ENCODE assay signal across 9 cellular contexts in the genomic region with DNA sequence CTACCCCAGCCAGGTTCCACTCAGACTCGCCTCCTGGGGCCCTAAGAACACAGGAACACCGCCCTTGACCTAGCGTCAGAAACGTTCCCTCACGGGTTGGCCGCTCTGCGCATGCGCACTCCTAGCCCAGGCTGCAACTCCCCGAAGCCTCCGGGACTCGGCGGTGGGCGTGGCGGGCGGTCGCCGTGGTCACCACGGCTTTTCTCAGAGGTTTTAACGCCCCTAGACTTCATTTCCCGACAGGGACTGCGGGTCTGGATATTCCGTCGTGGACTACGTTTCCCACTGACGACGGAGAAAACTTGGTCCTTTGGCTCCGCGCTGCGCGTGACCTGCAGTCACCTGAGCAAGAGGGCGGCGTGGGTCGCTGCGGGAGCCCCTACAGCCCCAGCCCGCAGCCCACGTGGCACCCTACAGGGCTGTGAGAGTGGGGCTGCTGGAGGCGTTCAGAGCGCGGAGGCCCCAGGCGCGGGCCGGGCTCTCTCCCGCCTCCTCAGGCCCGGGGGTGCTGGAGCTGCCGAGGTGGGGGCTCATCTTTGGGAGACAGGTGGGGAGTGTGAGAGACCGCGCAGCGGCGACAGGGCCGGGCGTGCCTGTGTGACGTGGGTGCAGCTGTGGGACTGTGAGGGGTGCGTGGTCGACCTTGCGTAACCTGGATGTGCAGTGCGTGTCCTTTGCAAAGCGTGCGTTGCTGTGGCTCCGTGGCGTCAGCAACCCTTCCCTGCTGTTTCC. TPM values are rescaled to one million over a fixed set of nuclear protein-coding genes. Genes with fewer than 3 reads are reported as not detected.
DNase-seq lines count a peak whose midpoint lies in the region; ATAC-seq and TF ChIP-seq lines count a peak whose summit lies in the region.
"Had no signal": no experiment of that assay in that cellular context is flagged by ENCODE, and none has a peak within 500 bp of the region (broad histone marks: within the 10 kb centered on the region; RNA-seq: fewer than 3 reads in every experiment).

No MANE protein-coding gene starts in this region.

- H3K4me3 ChIP-seq in body of pancreas, result peak overlapping the region; percentile 52 to 62

- intact Hi-C loops in body of pancreas (cut with DNase I), result no loop called here

- no peaks in the 10 kb centered on the region for H3K27me3 ChIP-seq in body of pancreas

- no peak for TF ChIP-seq CTCF in body of pancreas (IDR thresholded peaks at IDR 0.05)

- peaks cover 6% of the 10 kb centered on the region for H3K4me1 ChIP-seq in body of pancreas

- 2% methylated on average over 59 of the region's 60 CpGs; no CpG with 5 or more reads in 1 of the 2 donors for WGBS in body of pancreas, 2 donors

- H3K36me3 ChIP-seq in body of pancreas (replicated peaks in 1 of 2; ENCODE audit: insufficient read depth in 1 of 2, low read depth in 2 of 2), result peaks cover 0 to 2% of the 10 kb centered on the region in 2 donors

- ATAC-seq in body of pancreas, result peak; percentile 77
- ATAC-seq in HG02938 (IDR thresholded peaks at IDR 0.05; ENCODE audit: unreplicated experiment), result no peak
- ATAC-seq in GM21717 (IDR thresholded peaks at IDR 0.05; ENCODE audit: unreplicated experiment), result no peak
- ATAC-seq: HCT116 had no signal

- DNase-seq in COLO668 (lab: John Stamatoyannopoulos, UW; ENCODE audit: unreplicated experiment), result peak; percentile 75
- peak; percentile 65 for DNase-seq in NCI-H510A treated with DMSO at 0.1 percent for 48 hours (lab: John Stamatoyannopoulos, UW)
- DNase-seq in body of pancreas, result peak; percentile 70 to 82 (median 78)
- DNase-seq in iPS DF 4.7 (ENCODE audit: extremely low read depth, low spot score), result peak; percentile 75
- DNase-seq in retina, result peak; percentile 93
- DNase-seq in NOMO-1 treated with dmso at 0.1 percent for 144 hours (lab: John Stamatoyannopoulos, UW; ENCODE audit: unreplicated experiment), result no peak

- TF ChIP-seq POLR2A in body of pancreas (IDR thresholded peaks at IDR 0.05), result peak in 2 of 3 donors; percentile 21 to 37

- peaks cover 0 to 8% (median 0%) of the 10 kb centered on the region in 3 donors for H3K9me3 ChIP-seq in body of pancreas

- H3K27ac ChIP-seq in body of pancreas, result peak overlapping the region in 3 of 4 donors; percentile 32 to 58 (median 42)

RNA-seq across cellular contexts. Expression of gene ZNF573, which starts 38.0 kb away (rescaled TPM):
- total RNA-seq in body of pancreas, result 10 to 100 TPM in 1 of 2 donors, 1 to 10 TPM in 1; 8.0 to 18.8 TPM
